ENCODE assay signal across 8 cellular contexts in genomic region chr4:6641971-6642320, GRCh38. TPM values are rescaled to one million over a fixed set of nuclear protein-coding genes. Genes with fewer than 3 reads are reported as not detected.
DNase-seq lines count a peak whose midpoint lies in the region; ATAC-seq and TF ChIP-seq lines count a peak whose summit lies in the region.

No MANE protein-coding gene starts in this region.

- intact Hi-C loops in thyroid gland (cut with DNase I): loop anchor here (10.0 kb wide), 1 partner anchor 73 kb away; the partner anchor contains the start of gene BLOC1S4

- H3K36me3 ChIP-seq in liver (ENCODE audit: control insufficient read depth in 4 of 4, insufficient read depth in 3 of 4, low read depth in 1 of 4, low read length in 3 of 4) (peaks cover 2 to 13% (median 7%) of the 10 kb centered on the region in 4 donors), thyroid gland (peaks cover 10 to 11% of the 10 kb centered on the region in 2 donors)

- H3K4me1 ChIP-seq in liver (ENCODE audit: control insufficient read depth in 4 of 4, insufficient read depth in 4 of 4, low read length in 3 of 4) (peaks cover 5 to 19% (median 16%) of the 10 kb centered on the region in 4 donors), thyroid gland (peaks cover 15 to 18% of the 10 kb centered on the region in 2 donors)

- H3K9me3 ChIP-seq in liver (ENCODE audit: control insufficient read depth in 4 of 4, low read length in 3 of 4) (no peaks in the 10 kb centered on the region), thyroid gland (no peaks in the 10 kb centered on the region)

- H3K27me3 Mint-ChIP-seq in activated CD8-positive, alpha-beta memory T cell treated with anti-CD3 and anti-CD28 coated beads, Interleukin-2, amount 10 ng/mL, durations not matched to agents 7 days and 5 days: no peaks in the 10 kb centered on the region

- no peak for ATAC-seq in activated CD8-positive, alpha-beta memory T cell treated with anti-CD3 and anti-CD28 coated beads, Interleukin-2, amount 10 ng/mL, durations not matched to agents 7 days and 5 days

- CTCF ChIA-PET in activated CD8-positive, alpha-beta memory T cell treated with anti-CD3 and anti-CD28 coated beads, Interleukin-2, amount 10 ng/mL, durations not matched to agents 7 days and 5 days (lab: Charles Lee): interaction anchor here (1.2 to 4.0 kb wide), 4 partner anchors 12 to 232 kb away, joined by 3 to 29 read pairs (median 9); a partner anchor contains a TSS

- no peak for TF ChIP-seq POLR2A in thyroid gland (IDR thresholded peaks at IDR 0.05)

- no peak for DNase-seq in activated CD8-positive, alpha-beta memory T cell treated with anti-CD3 and anti-CD28 coated beads, Interleukin-2, amount 10 ng/mL, durations not matched to agents 7 days and 5 days
- no peak for DNase-seq in activated CD8-positive, alpha-beta memory T cell treated with anti-CD3 and anti-CD28 coated beads, Interleukin-2, amount 50 U/mL, for 4 hours
- DNase-seq in astrocyte of the hippocampus (ENCODE audit: low read depth, low spot score): peak; percentile 46
- no peak for DNase-seq in thyroid gland
- DNase-seq in medulla oblongata (ENCODE audit: extremely low spot score): no peak
- no peak for DNase-seq in effector CD4-positive, alpha-beta T cell
- DNase-seq in activated CD8-positive, alpha-beta memory T cell treated with anti-CD3 and anti-CD28 coated beads, Interleukin-2, amount 50 U/mL, for 48 hours: no peak

- H3K27ac ChIP-seq in liver (ENCODE audit: low read depth in 1 of 2, low read length in 2 of 2): peak overlapping the region; percentile 91 to 99
- peak overlapping the region in 1 of 3 donors; percentile 88 for H3K27ac ChIP-seq in thyroid gland

- H3K4me3 ChIP-seq in liver (ENCODE audit: low read depth in 1 of 3, low read length in 3 of 3): peak overlapping the region; percentile 83 to 99 (median 94)
- H3K4me3 ChIP-seq in thyroid gland (replicated peaks in 1 of 3): peak overlapping the region in 2 of 3 donors; percentile 45 to 90

- H3K27me3 ChIP-seq in liver (ENCODE audit: control insufficient read depth in 4 of 4, insufficient read depth in 4 of 4, low read length in 3 of 4) (no peaks in the 10 kb centered on the region), thyroid gland (no peaks in the 10 kb centered on the region)

- TF ChIP-seq RAD21 in liver (IDR thresholded peaks at IDR 0.05): no peak

- H3K36me3 Mint-ChIP-seq in activated CD8-positive, alpha-beta memory T cell treated with anti-CD3 and anti-CD28 coated beads, Interleukin-2, amount 10 ng/mL, durations not matched to agents 7 days and 5 days: peaks cover 35% of the 10 kb centered on the region

- H3K4me3 Mint-ChIP-seq in activated CD8-positive, alpha-beta memory T cell treated with anti-CD3 and anti-CD28 coated beads, Interleukin-2, amount 10 ng/mL, durations not matched to agents 7 days and 5 days: peak overlapping the region; percentile 99

- H3K27ac Mint-ChIP-seq in activated CD8-positive, alpha-beta memory T cell treated with anti-CD3 and anti-CD28 coated beads, Interleukin-2, amount 10 ng/mL, durations not matched to agents 7 days and 5 days: peak overlapping the region; percentile 100

- H3K4me1 Mint-ChIP-seq in activated CD8-positive, alpha-beta memory T cell treated with anti-CD3 and anti-CD28 coated beads, Interleukin-2, amount 10 ng/mL, durations not matched to agents 7 days and 5 days: peaks cover 23% of the 10 kb centered on the region

- H3K9ac ChIP-seq in liver (ENCODE audit: low read depth in 1 of 2, low read length in 2 of 2): peak overlapping the region; percentile 88 to 94

- WGBS in liver: 63% methylated on average over 5 of the region's 5 CpGs
- WGBS in thyroid gland, 2 donors: 55 to 57% methylated on average over 5 of the region's 5 CpGs

- no peaks in the 10 kb centered on the region for H3K9me3 Mint-ChIP-seq in activated CD8-positive, alpha-beta memory T cell treated with anti-CD3 and anti-CD28 coated beads, Interleukin-2, amount 10 ng/mL, durations not matched to agents 7 days and 5 days (ENCODE audit: low read depth)

- TF ChIP-seq CTCF in liver (IDR thresholded peaks at IDR 0.05; ENCODE audit: low read depth, low read length, missing input control): no peak
- no peak for TF ChIP-seq CTCF in thyroid gland (IDR thresholded peaks at IDR 0.05)

TF ChIP-seq in liver, 16 proteins besides CTCF, POLR2A, EP300 and RAD21:
- TF ChIP-seq FOXA1 (IDR thresholded peaks at IDR 0.05) (no peak), REST (IDR thresholded peaks at IDR 0.05) (peak; percentile 93)

RNA-seq across cellular contexts. Expression of gene MRFAP1, which starts 1.5 kb away (rescaled TPM):
- 100 to 1,000 TPM; 109 to 122 TPM for total RNA-seq in activated CD8-positive, alpha-beta memory T cell treated with anti-CD3 and anti-CD28 coated beads, Interleukin-2, amount 10 ng/mL, durations not matched to agents 7 days and 5 days
- total RNA-seq in liver (10 to 100 TPM; 78.5 to 87.3 TPM), thyroid gland (100 to 1,000 TPM; 258 to 314 (median 288) TPM)
- 100 to 1,000 TPM; 121 to 176 TPM for polyA plus RNA-seq in liver

RNA-seq across cellular contexts. Expression of gene S100P, which starts 51.7 kb away (rescaled TPM):
- 1 to 10 TPM; 1.3 to 5.6 TPM for total RNA-seq in activated CD8-positive, alpha-beta memory T cell treated with anti-CD3 and anti-CD28 coated beads, Interleukin-2, amount 10 ng/mL, durations not matched to agents 7 days and 5 days
- total RNA-seq in liver: 1 to 10 TPM in 1 of 2 donors, under 1 TPM in 1; 0.42 to 3.1 TPM
- 1 to 10 TPM; 1.7 to 2.9 TPM for polyA plus RNA-seq in liver
- total RNA-seq in thyroid gland: under 1 TPM in 1 of 4 donors, not detected in 3; 0.56 TPM
